ENCODE assay signal across 1 cellular context in the genomic region with DNA sequence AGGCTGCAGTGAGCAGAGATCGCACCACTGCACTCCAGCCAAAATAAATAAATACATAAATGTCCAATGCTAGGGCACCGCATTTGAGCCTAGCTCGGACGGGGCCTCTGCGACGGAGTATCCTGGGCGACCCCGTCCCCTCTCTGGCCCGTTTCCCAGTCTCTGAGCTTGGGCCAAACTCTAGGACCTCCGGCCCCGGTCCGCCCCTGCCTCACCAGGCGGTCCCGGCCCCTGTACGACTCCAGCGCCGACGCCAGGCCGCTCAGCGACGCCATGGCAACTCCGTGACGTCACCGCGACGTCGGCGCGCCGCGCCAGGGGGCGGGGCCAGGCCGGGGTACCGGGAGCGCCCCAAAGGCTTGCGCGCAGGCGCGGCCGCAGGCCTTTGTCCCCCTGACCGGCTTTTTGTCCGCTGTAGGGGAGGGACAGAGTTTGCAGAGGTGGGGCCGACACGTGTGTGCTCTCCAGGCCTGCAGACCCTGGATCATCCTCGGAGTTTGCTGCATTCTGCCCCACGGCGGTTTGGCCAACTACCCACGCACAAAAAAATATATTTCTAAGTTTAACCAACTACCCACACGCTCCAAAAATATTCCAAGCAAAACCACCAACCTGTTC.
TF ChIP-seq lines count a peak whose summit lies in the region.

PEX11G (minus strand) TSS at position 300 of the 618 bp plus-strand sequence; CDS start at position 275, 25 bp downstream.

TF ChIP-seq in HEK293, 187 proteins besides CTCF, POLR2A, EP300 and RAD21 (continued from another document and continues in another):
- TF ChIP-seq PRDM10 (tag by site-specific recombination; IDR thresholded peaks at IDR 0.05) (peak; percentile 57), ZNF776 (tag by site-specific recombination; IDR thresholded peaks at IDR 0.05; ENCODE audit: borderline replicate concordance) (no peak), ZNF404 (tag by site-specific recombination; IDR thresholded peaks at IDR 0.05) (no peak), KLF17 (tag by site-specific recombination; IDR thresholded peaks at IDR 0.05) (peak; percentile 53; the same call in 1 of the 2 replicates), ZEB2 (tag by site-specific recombination; IDR thresholded peaks at IDR 0.05) (peak; percentile 52), ZNF704 (tag by site-specific recombination; IDR thresholded peaks at IDR 0.05) (no peak), ZNF639 (tag by site-specific recombination; IDR thresholded peaks at IDR 0.05) (0 out of 2 replicates have a peak, but pooled peaks have one; percentile 36), ZNF510 (tag by site-specific recombination; IDR thresholded peaks at IDR 0.05; ENCODE audit: insufficient replicate concordance) (no peak), ZNF660 (tag by site-specific recombination; IDR thresholded peaks at IDR 0.05) (peak; percentile 67; the same call in 1 of the 2 replicates), TRIM28 (IDR thresholded peaks at IDR 0.05; ENCODE audit: borderline replicate concordance, low read length) (no peak), ZNF274 (IDR thresholded peaks at IDR 0.05; ENCODE audit: low read length) (no peak), ZNF274 (tag by site-specific recombination; IDR thresholded peaks at IDR 0.05; ENCODE audit: borderline replicate concordance) (no peak), ZXDB (tag by site-specific recombination; IDR thresholded peaks at IDR 0.05) (peak; percentile 95), RBAK (tag by site-specific recombination; IDR thresholded peaks at IDR 0.05) (no peak), ZBTB48 (tag by site-specific recombination; IDR thresholded peaks at IDR 0.05) (0 out of 2 replicates have a peak, but pooled peaks have one; percentile 23), ZNF76 (tag by site-specific recombination; IDR thresholded peaks at IDR 0.05; ENCODE audit: borderline replicate concordance, low read depth) (peak; percentile 39; the same call in 1 of the 2 replicates), ZFP3 (tag by site-specific recombination; IDR thresholded peaks at IDR 0.05; ENCODE audit: low read depth) (no peak), ZSCAN30 (tag by site-specific recombination; IDR thresholded peaks at IDR 0.05) (0 out of 2 replicates have a peak, but pooled peaks have one; percentile 21), ZNF311 (tag by site-specific recombination; IDR thresholded peaks at IDR 0.05; ENCODE audit: borderline replicate concordance) (no peak), ZNF335 (tag by site-specific recombination; conservative IDR thresholded peaks at IDR 0.05) (peak; percentile 82), ZBTB21 (tag by site-specific recombination; IDR thresholded peaks at IDR 0.05) (peak; percentile 95), SETDB1 (IDR thresholded peaks at IDR 0.05; ENCODE audit: insufficient read length, low read length) (no peak), ZNF366 (tag by site-specific recombination; conservative IDR thresholded peaks at IDR 0.05) (no peak), ZNF37A (tag by site-specific recombination; IDR thresholded peaks at IDR 0.05) (no peak), ZNF768 (tag by site-specific recombination; IDR thresholded peaks at IDR 0.05) (no peak), ZNF600 (tag by site-specific recombination; IDR thresholded peaks at IDR 0.05) (no peak; the same call in 1 of the 2 replicates), ZBTB20 (tag by site-specific recombination; IDR thresholded peaks at IDR 0.05) (peak; percentile 53; the same call in 1 of the 2 replicates), KLF16 (tag by site-specific recombination; IDR thresholded peaks at IDR 0.05) (0 out of 2 replicates have a peak, but pooled peaks have one; percentile 53), ZNF501 (tag by site-specific recombination; IDR thresholded peaks at IDR 0.05) (no peak), INSM2 (tag by site-specific recombination; IDR thresholded peaks at IDR 0.05) (no peak), HOXD13 (CRISPR knock-in tag; IDR thresholded peaks at IDR 0.05; ENCODE audit: borderline replicate concordance) (no peak)
- TF ChIP-seq, protein P1, sequence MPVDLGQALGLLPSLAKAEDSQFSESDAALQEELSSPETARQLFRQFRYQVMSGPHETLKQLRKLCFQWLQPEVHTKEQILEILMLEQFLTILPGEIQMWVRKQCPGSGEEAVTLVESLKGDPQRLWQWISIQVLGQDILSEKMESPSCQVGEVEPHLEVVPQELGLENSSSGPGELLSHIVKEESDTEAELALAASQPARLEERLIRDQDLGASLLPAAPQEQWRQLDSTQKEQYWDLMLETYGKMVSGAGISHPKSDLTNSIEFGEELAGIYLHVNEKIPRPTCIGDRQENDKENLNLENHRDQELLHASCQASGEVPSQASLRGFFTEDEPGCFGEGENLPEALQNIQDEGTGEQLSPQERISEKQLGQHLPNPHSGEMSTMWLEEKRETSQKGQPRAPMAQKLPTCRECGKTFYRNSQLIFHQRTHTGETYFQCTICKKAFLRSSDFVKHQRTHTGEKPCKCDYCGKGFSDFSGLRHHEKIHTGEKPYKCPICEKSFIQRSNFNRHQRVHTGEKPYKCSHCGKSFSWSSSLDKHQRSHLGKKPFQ (tag by site-specific recombination; IDR thresholded peaks at IDR 0.05), result no peak
- TF ChIP-seq, protein P2, sequence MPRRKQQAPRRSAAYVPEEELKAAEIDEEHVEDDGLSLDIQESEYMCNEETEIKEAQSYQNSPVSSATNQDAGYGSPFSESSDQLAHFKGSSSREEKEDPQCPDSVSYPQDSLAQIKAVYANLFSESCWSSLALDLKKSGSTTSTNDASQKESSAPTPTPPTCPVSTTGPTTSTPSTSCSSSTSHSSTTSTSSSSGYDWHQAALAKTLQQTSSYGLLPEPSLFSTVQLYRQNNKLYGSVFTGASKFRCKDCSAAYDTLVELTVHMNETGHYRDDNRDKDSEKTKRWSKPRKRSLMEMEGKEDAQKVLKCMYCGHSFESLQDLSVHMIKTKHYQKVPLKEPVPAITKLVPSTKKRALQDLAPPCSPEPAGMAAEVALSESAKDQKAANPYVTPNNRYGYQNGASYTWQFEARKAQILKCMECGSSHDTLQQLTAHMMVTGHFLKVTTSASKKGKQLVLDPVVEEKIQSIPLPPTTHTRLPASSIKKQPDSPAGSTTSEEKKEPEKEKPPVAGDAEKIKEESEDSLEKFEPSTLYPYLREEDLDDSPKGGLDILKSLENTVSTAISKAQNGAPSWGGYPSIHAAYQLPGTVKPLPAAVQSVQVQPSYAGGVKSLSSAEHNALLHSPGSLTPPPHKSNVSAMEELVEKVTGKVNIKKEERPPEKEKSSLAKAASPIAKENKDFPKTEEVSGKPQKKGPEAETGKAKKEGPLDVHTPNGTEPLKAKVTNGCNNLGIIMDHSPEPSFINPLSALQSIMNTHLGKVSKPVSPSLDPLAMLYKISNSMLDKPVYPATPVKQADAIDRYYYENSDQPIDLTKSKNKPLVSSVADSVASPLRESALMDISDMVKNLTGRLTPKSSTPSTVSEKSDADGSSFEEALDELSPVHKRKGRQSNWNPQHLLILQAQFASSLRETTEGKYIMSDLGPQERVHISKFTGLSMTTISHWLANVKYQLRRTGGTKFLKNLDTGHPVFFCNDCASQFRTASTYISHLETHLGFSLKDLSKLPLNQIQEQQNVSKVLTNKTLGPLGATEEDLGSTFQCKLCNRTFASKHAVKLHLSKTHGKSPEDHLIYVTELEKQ (tag by site-specific recombination; IDR thresholded peaks at IDR 0.05; ENCODE audit: borderline replicate concordance), result 0 out of 2 replicates have a peak, but pooled peaks have one; percentile 9
- TF ChIP-seq, protein P3, sequence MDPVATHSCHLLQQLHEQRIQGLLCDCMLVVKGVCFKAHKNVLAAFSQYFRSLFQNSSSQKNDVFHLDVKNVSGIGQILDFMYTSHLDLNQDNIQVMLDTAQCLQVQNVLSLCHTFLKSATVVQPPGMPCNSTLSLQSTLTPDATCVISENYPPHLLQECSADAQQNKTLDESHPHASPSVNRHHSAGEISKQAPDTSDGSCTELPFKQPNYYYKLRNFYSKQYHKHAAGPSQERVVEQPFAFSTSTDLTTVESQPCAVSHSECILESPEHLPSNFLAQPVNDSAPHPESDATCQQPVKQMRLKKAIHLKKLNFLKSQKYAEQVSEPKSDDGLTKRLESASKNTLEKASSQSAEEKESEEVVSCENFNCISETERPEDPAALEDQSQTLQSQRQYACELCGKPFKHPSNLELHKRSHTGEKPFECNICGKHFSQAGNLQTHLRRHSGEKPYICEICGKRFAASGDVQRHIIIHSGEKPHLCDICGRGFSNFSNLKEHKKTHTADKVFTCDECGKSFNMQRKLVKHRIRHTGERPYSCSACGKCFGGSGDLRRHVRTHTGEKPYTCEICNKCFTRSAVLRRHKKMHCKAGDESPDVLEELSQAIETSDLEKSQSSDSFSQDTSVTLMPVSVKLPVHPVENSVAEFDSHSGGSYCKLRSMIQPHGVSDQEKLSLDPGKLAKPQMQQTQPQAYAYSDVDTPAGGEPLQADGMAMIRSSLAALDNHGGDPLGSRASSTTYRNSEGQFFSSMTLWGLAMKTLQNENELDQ (tag by site-specific recombination; IDR thresholded peaks at IDR 0.05; ENCODE audit: low read depth), result no peak
- TF ChIP-seq, protein P4, sequence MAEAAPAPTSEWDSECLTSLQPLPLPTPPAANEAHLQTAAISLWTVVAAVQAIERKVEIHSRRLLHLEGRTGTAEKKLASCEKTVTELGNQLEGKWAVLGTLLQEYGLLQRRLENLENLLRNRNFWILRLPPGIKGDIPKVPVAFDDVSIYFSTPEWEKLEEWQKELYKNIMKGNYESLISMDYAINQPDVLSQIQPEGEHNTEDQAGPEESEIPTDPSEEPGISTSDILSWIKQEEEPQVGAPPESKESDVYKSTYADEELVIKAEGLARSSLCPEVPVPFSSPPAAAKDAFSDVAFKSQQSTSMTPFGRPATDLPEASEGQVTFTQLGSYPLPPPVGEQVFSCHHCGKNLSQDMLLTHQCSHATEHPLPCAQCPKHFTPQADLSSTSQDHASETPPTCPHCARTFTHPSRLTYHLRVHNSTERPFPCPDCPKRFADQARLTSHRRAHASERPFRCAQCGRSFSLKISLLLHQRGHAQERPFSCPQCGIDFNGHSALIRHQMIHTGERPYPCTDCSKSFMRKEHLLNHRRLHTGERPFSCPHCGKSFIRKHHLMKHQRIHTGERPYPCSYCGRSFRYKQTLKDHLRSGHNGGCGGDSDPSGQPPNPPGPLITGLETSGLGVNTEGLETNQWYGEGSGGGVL (tag by site-specific recombination; IDR thresholded peaks at IDR 0.05), result no peak
